In genomic region chr15:44029940-44030568, GRCh38 we compare ENCODE assay signal across 15 cellular contexts.
A peak's percentile ranks its signal among the peaks of the same experiment; 100 is the strongest.
DNase-seq lines count a peak whose midpoint lies in the region; ATAC-seq and TF ChIP-seq lines count a peak whose summit lies in the region.
"Had no signal": no experiment of that assay in that cellular context is flagged by ENCODE, and none has a peak within 500 bp of the region (broad histone marks: within the 10 kb centered on the region; RNA-seq: fewer than 3 reads in every experiment).

No MANE protein-coding gene starts in this region.

- no peak overlapping the region for H2AFZ ChIP-seq in HCT116 (ENCODE audit: low read depth, low read length, poor library complexity, severe bottlenecking)

- H3K4me3 Mint-ChIP-seq in immature natural killer cell: no peak overlapping the region
- H3K4me3 Mint-ChIP-seq: activated naive CD4-positive, alpha-beta T cell treated with anti-CD3 and anti-CD28 coated beads for 36 hours; natural killer cell had no signal

- H3K9me3 ChIP-seq in HCT116 (ENCODE audit: control insufficient read depth in 1 of 2, insufficient read depth in 1 of 2, low read depth in 1 of 2, low read length in 2 of 2) (no peaks in the 10 kb centered on the region), skeletal muscle satellite cell (replicated peaks; ENCODE audit: low read length) (no peaks in the 10 kb centered on the region)
- H3K9me3 ChIP-seq: suprapubic skin had no signal

- peaks cover 0 to 12% (median 11%) of the 10 kb centered on the region in 3 donors for H3K27me3 Mint-ChIP-seq in immature natural killer cell (ENCODE audit: low read depth in 3 of 3)

- CTCF ChIA-PET in HCT116 (lab: Charles Lee): no interaction called here

- no TSS peak for BruUV-seq in HCT116 (replicated peaks; lab: Mats Ljungman, UMichigan)

- TF ChIP-seq CTCF in HCT116 (IDR thresholded peaks at IDR 0.05 in 2 of 3, conservative IDR thresholded peaks at IDR 0.05 in 1 of 3; ENCODE audit: borderline replicate concordance in 1 of 3, insufficient read depth in 1 of 3, low read depth in 2 of 3, low read length in 2 of 3): no peak
- TF ChIP-seq CTCF in fibroblast of villous mesenchyme (IDR thresholded peaks at IDR 0.05; ENCODE audit: insufficient read depth, low read depth, low read length): no peak

- no peak overlapping the region for H3K27ac ChIP-seq in HCT116 (ENCODE audit: low read depth, low read length)
- H3K27ac ChIP-seq: skin epidermis, suprapubic skin, VCaP had no signal

- intact Hi-C loops in HCT116 (cut with micrococcal nuclease): no loop called here

- H3K36me3 ChIP-seq in HCT116 (ENCODE audit: control insufficient read depth in 1 of 2, insufficient read depth in 2 of 2, low read length in 2 of 2) (no peaks in the 10 kb centered on the region), skeletal muscle satellite cell (ENCODE audit: insufficient read depth, low read length) (no peaks in the 10 kb centered on the region)
- H3K36me3 ChIP-seq: suprapubic skin had no signal

- peak; percentile 7; the same call in 1 of the 2 replicates for TF ChIP-seq RAD21 in HCT116 (IDR thresholded peaks at IDR 0.05; ENCODE audit: low read depth)

- DNase-seq in HCT116 (ENCODE audit: low read depth, low spot score) (no peak), amniotic epithelial cell (ENCODE audit: low read depth) (peak; percentile 79), fibroblast of villous mesenchyme (ENCODE audit: low read depth) (peak; percentile 30), immature natural killer cell (no peak), UCSD-AML1 (lab: John Stamatoyannopoulos, UW; ENCODE audit: unreplicated experiment) (no peak), NCI-H1417 treated with DMSO at 0.1 percent for 48 hours (lab: John Stamatoyannopoulos, UW) (no peak)
- DNase-seq: activated naive CD4-positive, alpha-beta T cell treated with anti-CD3 and anti-CD28 coated beads for 36 hours; natural killer cell; NCI-H146; NCI-H748 treated with DMSO at 0.1 percent for 48 hours had no signal

- RAD21 ChIA-PET in HCT116 (lab: Charles Lee; ENCODE audit: low non-redundant PET in 1 of 2, low total read pairs in 2 of 2, uncharacterized antibody in 2 of 2, unreplicated experiment in 2 of 2): no interaction called here

- no peak overlapping the region for H3K4me3 ChIP-seq in HCT116 (replicated peaks in 1 of 2; ENCODE audit: low read depth in 1 of 2, low read length in 2 of 2)
- no peak overlapping the region for H3K4me3 ChIP-seq in fibroblast of villous mesenchyme (ENCODE audit: low read depth, low read length)
- H3K4me3 ChIP-seq in skeletal muscle satellite cell (ENCODE audit: low read length): no peak overlapping the region
- H3K4me3 ChIP-seq: skin epidermis, suprapubic skin had no signal

- H4K20me1 ChIP-seq in HCT116 (ENCODE audit: insufficient read depth): no peaks in the 10 kb centered on the region; the same call in 1 of the 2 replicates

- POLR2A ChIA-PET in HCT116 (lab: Charles Lee): no interaction called here

- peaks cover 5 to 31% of the 10 kb centered on the region in 2 experiments; a peak in 3 of 4 replicates for H3K4me1 ChIP-seq in HCT116 (ENCODE audit: control insufficient read depth in 1 of 2, insufficient read depth in 2 of 2, low read length in 2 of 2)
- H3K4me1 ChIP-seq in skeletal muscle satellite cell (ENCODE audit: control insufficient read depth, insufficient read depth, low read length): peaks cover 40% of the 10 kb centered on the region

- no peak for TF ChIP-seq POLR2A in HCT116 (IDR thresholded peaks at IDR 0.05; ENCODE audit: borderline replicate concordance, extremely low read depth, insufficient read depth, insufficient read length)

- no peak overlapping the region for H3K27ac Mint-ChIP-seq in immature natural killer cell
- H3K27ac Mint-ChIP-seq: activated naive CD4-positive, alpha-beta T cell treated with anti-CD3 and anti-CD28 coated beads for 36 hours; natural killer cell had no signal

- H3K4me2 ChIP-seq in HCT116 (ENCODE audit: low read length): no peak overlapping the region
- H3K4me2 ChIP-seq in skeletal muscle satellite cell (ENCODE audit: low read length): peak overlapping the region; percentile 33

- no peaks in the 10 kb centered on the region for H3K4me1 Mint-ChIP-seq in immature natural killer cell
- H3K4me1 Mint-ChIP-seq: natural killer cell had no signal

- H3K9me3 Mint-ChIP-seq in immature natural killer cell: no peaks in the 10 kb centered on the region
- H3K9me3 Mint-ChIP-seq: natural killer cell had no signal

- H3K36me3 Mint-ChIP-seq in immature natural killer cell: no peaks in the 10 kb centered on the region
- H3K36me3 Mint-ChIP-seq: natural killer cell had no signal

- peaks cover 75% of the 10 kb centered on the region for H3K79me2 ChIP-seq in HCT116 (ENCODE audit: insufficient read depth, low read length)

- no peaks in the 10 kb centered on the region for H3K27me3 ChIP-seq in HCT116 (ENCODE audit: insufficient read depth, low read length)
- no peaks in the 10 kb centered on the region for H3K27me3 ChIP-seq in skeletal muscle satellite cell (ENCODE audit: control insufficient read depth, insufficient read depth, low read length)
- H3K27me3 ChIP-seq: suprapubic skin had no signal

- ATAC-seq in HCT116: no peak
- ATAC-seq: HepG2, natural killer cell had no signal

- H3K9ac ChIP-seq in HCT116 (ENCODE audit: low read length): no peak overlapping the region
- peak overlapping the region; percentile 67 for H3K9ac ChIP-seq in skeletal muscle satellite cell (ENCODE audit: low read depth, low read length)

- no peaks in the 10 kb centered on the region for H3K9me2 ChIP-seq in HCT116 (ENCODE audit: insufficient read depth)

TF ChIP-seq in HCT116, 20 proteins besides CTCF, POLR2A, EP300 and RAD21:
- TF ChIP-seq FOSL1 (IDR thresholded peaks at IDR 0.05; ENCODE audit: low read depth) (no peak), EGR1 (IDR thresholded peaks at IDR 0.05; ENCODE audit: low read depth) (no peak), YY1 (IDR thresholded peaks at IDR 0.05; ENCODE audit: extremely low read depth, insufficient replicate concordance, low read depth, low read length) (no peak), ATF3 (IDR thresholded peaks at IDR 0.05) (no peak), ELF1 (IDR thresholded peaks at IDR 0.05; ENCODE audit: borderline replicate concordance, low read depth) (no peak), EZH2phosphoT487 (IDR thresholded peaks at IDR 0.05; ENCODE audit: borderline replicate concordance) (no peak), CBX3 (IDR thresholded peaks at IDR 0.05; ENCODE audit: low read depth) (no peak), JUND (IDR thresholded peaks at IDR 0.05) (no peak), SIN3A (IDR thresholded peaks at IDR 0.05; ENCODE audit: low read depth) (no peak), POLR2AphosphoS5 (IDR thresholded peaks at IDR 0.05; ENCODE audit: low read depth, low read length) (no peak), REST (IDR thresholded peaks at IDR 0.05; ENCODE audit: low read depth) (no peak), CEBPB (IDR thresholded peaks at IDR 0.05; ENCODE audit: low read depth) (no peak), SRF (IDR thresholded peaks at IDR 0.05; ENCODE audit: low read depth) (no peak)
- TF ChIP-seq, protein P1, sequence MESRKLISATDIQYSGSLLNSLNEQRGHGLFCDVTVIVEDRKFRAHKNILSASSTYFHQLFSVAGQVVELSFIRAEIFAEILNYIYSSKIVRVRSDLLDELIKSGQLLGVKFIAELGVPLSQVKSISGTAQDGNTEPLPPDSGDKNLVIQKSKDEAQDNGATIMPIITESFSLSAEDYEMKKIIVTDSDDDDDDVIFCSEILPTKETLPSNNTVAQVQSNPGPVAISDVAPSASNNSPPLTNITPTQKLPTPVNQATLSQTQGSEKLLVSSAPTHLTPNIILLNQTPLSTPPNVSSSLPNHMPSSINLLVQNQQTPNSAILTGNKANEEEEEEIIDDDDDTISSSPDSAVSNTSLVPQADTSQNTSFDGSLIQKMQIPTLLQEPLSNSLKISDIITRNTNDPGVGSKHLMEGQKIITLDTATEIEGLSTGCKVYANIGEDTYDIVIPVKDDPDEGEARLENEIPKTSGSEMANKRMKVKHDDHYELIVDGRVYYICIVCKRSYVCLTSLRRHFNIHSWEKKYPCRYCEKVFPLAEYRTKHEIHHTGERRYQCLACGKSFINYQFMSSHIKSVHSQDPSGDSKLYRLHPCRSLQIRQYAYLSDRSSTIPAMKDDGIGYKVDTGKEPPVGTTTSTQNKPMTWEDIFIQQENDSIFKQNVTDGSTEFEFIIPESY (IDR thresholded peaks at IDR 0.05; ENCODE audit: extremely low read depth, insufficient replicate concordance, low read length): no peak
- TF ChIP-seq, protein P2, sequence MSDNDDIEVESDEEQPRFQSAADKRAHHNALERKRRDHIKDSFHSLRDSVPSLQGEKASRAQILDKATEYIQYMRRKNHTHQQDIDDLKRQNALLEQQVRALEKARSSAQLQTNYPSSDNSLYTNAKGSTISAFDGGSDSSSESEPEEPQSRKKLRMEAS (IDR thresholded peaks at IDR 0.05): no peak

Comparison
In these comparisons a context has a peak if more than half of its experiments do, and no peak if none do; other contexts are left out.
1. DNase-seq: peak in amniotic epithelial cell (single experiment) and fibroblast of villous mesenchyme (single experiment); none in HCT116 (single experiment), immature natural killer cell (0 of 3), UCSD-AML1 (single experiment) and NCI-H1417 treated with DMSO at 0.1 percent for 48 hours (single experiment).